7 cellular contexts compared by ENCODE assay signal in genomic region chr10:451021-451471, GRCh38.
DNase-seq lines count a peak whose midpoint lies in the region; ATAC-seq and TF ChIP-seq lines count a peak whose summit lies in the region.

No MANE protein-coding gene starts in this region.

- no peak overlapping the region for H3K4me3 ChIP-seq in Caco-2 (ENCODE audit: low read depth, low read length)

- H3K4me3 Mint-ChIP-seq in natural killer cell (peak overlapping the region; percentile 74), Caco-2 (ENCODE audit: unreplicated experiment) (no peak overlapping the region)

- H3K4me1 ChIP-seq in Caco-2: no peaks in the 10 kb centered on the region

- ATAC-seq in GM21381 (IDR thresholded peaks at IDR 0.05; ENCODE audit: unreplicated experiment) (peak; percentile 99), natural killer cell (peak; percentile 59 to 90 (median 83)), HG03025 (IDR thresholded peaks at IDR 0.05; ENCODE audit: low FRiP score, unreplicated experiment) (no peak)

- H3K4me1 Mint-ChIP-seq in natural killer cell: peaks cover 19 to 23% of the 10 kb centered on the region in 2 donors
- peaks cover 7% of the 10 kb centered on the region for H3K4me1 Mint-ChIP-seq in Caco-2 (ENCODE audit: low read depth, unreplicated experiment)

- POLR2A ChIA-PET in Caco-2 (lab: Charles Lee): no interaction called here

- H3K9me3 Mint-ChIP-seq in natural killer cell (peaks cover 0 to 6% of the 10 kb centered on the region in 2 donors), Caco-2 (ENCODE audit: unreplicated experiment) (no peaks in the 10 kb centered on the region)

- no peaks in the 10 kb centered on the region for H3K9me3 ChIP-seq in Caco-2

- no TSS peak for BruUV-seq in Caco-2 (replicated peaks; lab: Mats Ljungman, UMichigan)

- CTCF ChIA-PET in Caco-2 (lab: Charles Lee): no interaction called here

- intact Hi-C loops in natural killer cell (cut with micrococcal nuclease) (no loop called here), Caco-2 (cut with micrococcal nuclease; ENCODE audit: unreplicated experiment) (no loop called here)

- H3K36me3 ChIP-seq in Caco-2 (ENCODE audit: control insufficient read depth, insufficient read depth, low read length): no peaks in the 10 kb centered on the region

- TF ChIP-seq CTCF in natural killer cell (IDR thresholded peaks at IDR 0.05) (no peak), Caco-2 (IDR thresholded peaks at IDR 0.05; ENCODE audit: insufficient read depth in 1 of 2, low read depth in 1 of 2, low read length in 1 of 2, severe bottlenecking in 1 of 2, unreplicated experiment in 1 of 2) (no peak)

- peaks cover 0 to 5% of the 10 kb centered on the region in 2 donors for H3K27me3 Mint-ChIP-seq in natural killer cell (ENCODE audit: low read depth in 2 of 2)
- H3K27me3 Mint-ChIP-seq in Caco-2 (ENCODE audit: insufficient read depth, unreplicated experiment): no peaks in the 10 kb centered on the region

- H3K27ac Mint-ChIP-seq in natural killer cell: peak overlapping the region; percentile 13 to 19
- no peak overlapping the region for H3K27ac Mint-ChIP-seq in Caco-2 (ENCODE audit: unreplicated experiment)

- peak; percentile 60 for DNase-seq in KG1 (lab: John Stamatoyannopoulos, UW)
- peak; percentile 64 for DNase-seq in activated T-cell treated with anti-CD3 and anti-CD28 coated beads, Interleukin-2, amount 50 U/mL, for 1 hour
- DNase-seq in natural killer cell: no peak
- no peak for DNase-seq in islet precursor cell
- DNase-seq in Caco-2: no peak

- H3K36me3 Mint-ChIP-seq in natural killer cell: no peaks in the 10 kb centered on the region
- peaks cover 6% of the 10 kb centered on the region for H3K36me3 Mint-ChIP-seq in Caco-2 (ENCODE audit: insufficient read depth, unreplicated experiment)

- no peaks in the 10 kb centered on the region for H3K27me3 ChIP-seq in Caco-2 (replicated peaks; ENCODE audit: control insufficient read depth, insufficient read depth, low read length)

Comparison
In these comparisons a context has a peak if more than half of its experiments do, and no peak if none do; other contexts are left out.
1. DNase-seq: peak in KG1 (single experiment) and activated T-cell treated with anti-CD3 and anti-CD28 coated beads, Interleukin-2, amount 50 U/mL, for 1 hour (single experiment); none in natural killer cell (single experiment), islet precursor cell (single experiment) and Caco-2 (0 of 2).